ENCODE assay signal across 9 cellular contexts in genomic region chr2:218959761-218960195, GRCh38. TPM values are rescaled to one million over a fixed set of nuclear protein-coding genes. Genes with fewer than 3 reads are reported as not detected.
DNase-seq lines count a peak whose midpoint lies in the region; ATAC-seq, FAIRE-seq and TF ChIP-seq lines count a peak whose summit lies in the region.
"Had no signal": no experiment of that assay in that cellular context is flagged by ENCODE, and none has a peak within 500 bp of the region (broad histone marks: within the 10 kb centered on the region; RNA-seq: fewer than 3 reads in every experiment).

No MANE protein-coding gene starts in this region.

- no peak overlapping the region for H3K4me3 Mint-ChIP-seq in CD8-positive, alpha-beta T cell

- no peak overlapping the region for H3K27ac ChIP-seq in HUES64 (ENCODE audit: low read depth, low read length)
- H3K27ac ChIP-seq in dorsolateral prefrontal cortex: peak overlapping the region in 48 of 59 donors; percentile 9 to 90 (median 74)
- peak overlapping the region; percentile 92 for H3K27ac ChIP-seq in parathyroid adenoma
- no peak overlapping the region for H3K27ac ChIP-seq in CD8-positive, alpha-beta T cell (ENCODE audit: low read depth, low read length)
- H3K27ac ChIP-seq in small intestine (ENCODE audit: low read depth in 1 of 2, low read length in 1 of 2): no peak overlapping the region

- H3K27me3 Mint-ChIP-seq in CD8-positive, alpha-beta T cell (ENCODE audit: low read depth): peaks cover 67% of the 10 kb centered on the region

- peak overlapping the region; percentile 97 for H2AFZ ChIP-seq in parathyroid adenoma

- H3K9me3 ChIP-seq in HUES64 (ENCODE audit: insufficient read depth, low read depth, low read length): no peaks in the 10 kb centered on the region
- H3K9me3 ChIP-seq in parathyroid adenoma (ENCODE audit: control insufficient read depth, low read length): no peaks in the 10 kb centered on the region
- no peaks in the 10 kb centered on the region for H3K9me3 ChIP-seq in CD8-positive, alpha-beta T cell (ENCODE audit: low read length)
- no peaks in the 10 kb centered on the region for H3K9me3 ChIP-seq in small intestine (ENCODE audit: control insufficient read depth, low read depth)

- H3K4me1 ChIP-seq in HUES64 (ENCODE audit: insufficient read depth, low read length): peaks cover 19% of the 10 kb centered on the region
- peaks cover 23% of the 10 kb centered on the region for H3K4me1 ChIP-seq in parathyroid adenoma
- H3K4me1 ChIP-seq in CD8-positive, alpha-beta T cell (ENCODE audit: insufficient read depth, low read length): peaks cover 9% of the 10 kb centered on the region
- H3K4me1 ChIP-seq in small intestine (ENCODE audit: control insufficient read depth in 2 of 2, insufficient read depth in 1 of 2, low read depth in 1 of 2, low read length in 1 of 2): no peaks in the 10 kb centered on the region

- no peak for FAIRE-seq in small intestine (lab: Jason Lieb, UNC)

- POLR2A ChIA-PET in CD8-positive, alpha-beta T cell (lab: Charles Lee): interaction anchor here (0.7 kb wide), 1 partner anchor 20 kb away, joined by 3 read pairs; no protein-coding TSS in a partner anchor

- TF ChIP-seq CTCF in GM06990 (IDR thresholded peaks at IDR 0.05; ENCODE audit: insufficient read depth, low read length, poor library complexity, severe bottlenecking) (no peak), dorsolateral prefrontal cortex (IDR thresholded peaks at IDR 0.05 in 54 of 56, conservative IDR thresholded peaks at IDR 0.05 in 2 of 56; ENCODE audit: low read depth in 1 of 56, partially characterized antibody in 56 of 56) (no peak), parathyroid adenoma (IDR thresholded peaks at IDR 0.05) (no peak)
- no peak for TF ChIP-seq CTCF in CD8-positive, alpha-beta T cell (IDR thresholded peaks at IDR 0.05)

- H3K9me3 Mint-ChIP-seq in CD8-positive, alpha-beta T cell: no peaks in the 10 kb centered on the region

- WGBS in HUES64: 1% methylated on average over 50 of the region's 50 CpGs
- 1 to 3% (median 2%) methylated on average over 41 to 50 of the region's 50 CpGs for WGBS in small intestine, 3 donors

- H3K9ac ChIP-seq in HUES64 (ENCODE audit: low read depth, low read length) (no peak overlapping the region), parathyroid adenoma (peak overlapping the region; percentile 83)

- DNase-seq in GM06990 (ENCODE audit: extremely low read depth, insufficient read length): no peak
- no peak for DNase-seq in dorsolateral prefrontal cortex
- no peak for DNase-seq in HUDEP-2 (lab: John Stamatoyannopoulos, UW; ENCODE audit: unreplicated experiment in 76 of 76)
- no peak for DNase-seq in CD8-positive, alpha-beta T cell
- no peak for DNase-seq in NCI-H2107 treated with DMSO at 0.1 percent for 48 hours (lab: John Stamatoyannopoulos, UW; ENCODE audit: unreplicated experiment)
- no peak for DNase-seq in small intestine

- H3K79me2 ChIP-seq in parathyroid adenoma: peaks cover 6% of the 10 kb centered on the region

- H3K27me3 ChIP-seq in GM06990 (replicated peaks; ENCODE audit: control insufficient read depth, insufficient read depth, low read length) (peaks cover 1% of the 10 kb centered on the region), HUES64 (ENCODE audit: insufficient read depth, low read length) (peaks cover 77% of the 10 kb centered on the region), dorsolateral prefrontal cortex (peaks cover 0 to 80% (median 47%) of the 10 kb centered on the region in 45 donors), parathyroid adenoma (ENCODE audit: control insufficient read depth, insufficient read depth, low read length) (peaks cover 9% of the 10 kb centered on the region), small intestine (ENCODE audit: control insufficient read depth in 2 of 2, insufficient read depth in 2 of 2, low read length in 2 of 2) (peaks cover 9 to 48% of the 10 kb centered on the region in 2 donors)
- peaks cover 35% of the 10 kb centered on the region for H3K27me3 ChIP-seq in CD8-positive, alpha-beta T cell (ENCODE audit: insufficient read depth, low read length)

- H3K4me1 Mint-ChIP-seq in CD8-positive, alpha-beta T cell (ENCODE audit: low read depth): peaks cover 18% of the 10 kb centered on the region

- ATAC-seq in CD8-positive, alpha-beta T cell: no peak

- CTCF ChIA-PET in CD8-positive, alpha-beta T cell (lab: Charles Lee): interaction anchor here (1.1 to 1.4 kb wide), 2 partner anchors 20 to 21 kb away, joined by 3 to 7 read pairs; no protein-coding TSS in a partner anchor

- no peak overlapping the region for H3K27ac Mint-ChIP-seq in CD8-positive, alpha-beta T cell

- H3K36me3 ChIP-seq in GM06990 (ENCODE audit: control insufficient read depth, insufficient read depth, low read length) (no peaks in the 10 kb centered on the region), HUES64 (ENCODE audit: insufficient read depth, low read length) (no peaks in the 10 kb centered on the region), parathyroid adenoma (ENCODE audit: control insufficient read depth, insufficient read depth, low read length) (no peaks in the 10 kb centered on the region), small intestine (ENCODE audit: control insufficient read depth in 2 of 2, insufficient read depth in 2 of 2, low read length in 2 of 2) (no peaks in the 10 kb centered on the region)
- H3K36me3 ChIP-seq in CD8-positive, alpha-beta T cell (ENCODE audit: insufficient read depth, low read length): no peaks in the 10 kb centered on the region

- intact Hi-C loops in dorsolateral prefrontal cortex (cut with DNase I): loop anchor here (5.0 kb wide), 2 partner anchors 62 to 67 kb away; no protein-coding TSS in a partner anchor
- intact Hi-C loops in CD8-positive, alpha-beta T cell (cut with DNase I, micrococcal nuclease): loop anchor here in 1 of 2 experiments (5.0 kb wide), 1 partner anchor 348 kb away; the partner anchor contains the start of gene PTPRN

- H3K36me3 Mint-ChIP-seq in CD8-positive, alpha-beta T cell: no peaks in the 10 kb centered on the region

- H3K4me2 ChIP-seq in parathyroid adenoma (ENCODE audit: low read length): peak overlapping the region; percentile 51

- peak overlapping the region; percentile 71 for H3K4me3 ChIP-seq in GM06990 (replicated peaks; ENCODE audit: low read depth, low read length)
- peak overlapping the region; percentile 85 for H3K4me3 ChIP-seq in HUES64 (ENCODE audit: low read length)
- peak overlapping the region; percentile 34 to 78 (median 62) for H3K4me3 ChIP-seq in dorsolateral prefrontal cortex
- no peak overlapping the region for H3K4me3 ChIP-seq in parathyroid adenoma (ENCODE audit: low read depth, low read length)
- H3K4me3 ChIP-seq in CD8-positive, alpha-beta T cell (ENCODE audit: low read depth, low read length): no peak overlapping the region
- peak overlapping the region in 1 of 2 donors; percentile 42 for H3K4me3 ChIP-seq in small intestine (ENCODE audit: low read depth in 1 of 2, low read length in 2 of 2)

RNA-seq across cellular contexts. Expression of gene CDK5R2, which starts 0.3 kb away (rescaled TPM):
- 0.35 TPM for polyA plus RNA-seq in HUES64 (2013, experiment 1 of 2)
- 0.38 TPM for polyA plus RNA-seq in HUES64 (2013, experiment 2 of 2)
- 10 to 100 TPM; 19.1 to 99.0 (median 62.6) TPM for total RNA-seq in dorsolateral prefrontal cortex
- not detected for total RNA-seq in CD8-positive, alpha-beta T cell
- polyA plus RNA-seq in small intestine: 1 to 10 TPM in 1 of 3 donors, under 1 TPM in 1, not detected in 1; 0.22 to 1.4 TPM

RNA-seq across cellular contexts. Expression of gene FEV, which starts 25.2 kb away (rescaled TPM):
- polyA plus RNA-seq in HUES64 (2013, experiment 1 of 2): not detected
- polyA plus RNA-seq in HUES64 (2013, experiment 2 of 2): not detected
- 1 to 10 TPM in 7 of 120 experiments, under 1 TPM in 55, not detected in 58; 0.23 to 2.2 (median 0.44) TPM for total RNA-seq in dorsolateral prefrontal cortex
- not detected for total RNA-seq in CD8-positive, alpha-beta T cell
- 1 to 10 TPM; 2.9 to 5.7 (median 3.1) TPM for polyA plus RNA-seq in small intestine
- total RNA-seq: M059J had no signal

RNA-seq across cellular contexts. Expression of gene CRYBA2, which starts 33.4 kb away (rescaled TPM):
- not detected for polyA plus RNA-seq in HUES64 (2013, experiment 1 of 2)
- polyA plus RNA-seq in HUES64 (2013, experiment 2 of 2): not detected
- total RNA-seq in dorsolateral prefrontal cortex: 1 to 10 TPM in 65 of 120 experiments, under 1 TPM in 14, not detected in 41; 0.57 to 5.4 (median 1.4) TPM
- not detected for total RNA-seq in CD8-positive, alpha-beta T cell
- 1 to 10 TPM; 1.3 to 5.4 (median 3.8) TPM for polyA plus RNA-seq in small intestine

Comparison
In these comparisons a context has a peak if more than half of its experiments do, and no peak if none do; other contexts are left out.
1. H3K4me3 ChIP-seq: peak in GM06990 (single experiment), HUES64 (single experiment) and dorsolateral prefrontal cortex (59 of 59); none in parathyroid adenoma (single experiment) and CD8-positive, alpha-beta T cell (single experiment).
2. H3K27ac ChIP-seq: peak in dorsolateral prefrontal cortex (48 of 59) and parathyroid adenoma (single experiment); none in HUES64 (single experiment), CD8-positive, alpha-beta T cell (single experiment) and small intestine (0 of 2).
3. RNA of gene CDK5R2, which starts 0.3 kb away (total RNA-seq): 19.1 to 99.0 TPM in dorsolateral prefrontal cortex; not detected in CD8-positive, alpha-beta T cell; every median in the first group is over 10 times any median in the second.